In the genomic region with DNA sequence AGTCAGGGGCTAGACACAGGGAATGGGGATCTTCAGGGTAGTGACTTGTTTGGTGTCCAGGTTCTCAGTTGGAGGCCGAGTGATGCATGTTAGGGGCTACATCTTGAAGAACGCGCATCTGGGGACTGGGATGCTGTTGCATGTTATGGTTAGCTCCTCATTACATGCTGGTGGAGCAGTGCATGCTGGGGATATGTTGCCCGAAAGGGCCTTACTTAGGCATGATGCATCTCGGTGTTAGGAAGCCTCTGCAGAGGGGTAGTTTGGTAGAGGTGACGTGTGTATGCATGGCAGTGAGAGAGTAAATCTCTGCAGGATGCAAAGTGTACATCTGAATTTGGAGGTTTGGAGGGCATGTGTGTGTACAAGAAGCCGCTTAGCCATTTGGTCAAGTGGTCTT, we compare ENCODE assay signal across 8 cellular contexts. TPM values are rescaled to one million over a fixed set of nuclear protein-coding genes. Genes with fewer than 3 reads are reported as not detected.
A peak's percentile ranks its signal among the peaks of the same experiment; 100 is the strongest.
DNase-seq lines count a peak whose midpoint lies in the region; ATAC-seq and TF ChIP-seq lines count a peak whose summit lies in the region.

No MANE protein-coding gene starts in this region.

- H3K4me3 Mint-ChIP-seq in activated T-cell treated with anti-CD3 and anti-CD28 coated beads, Interleukin-2, amount 50 U/mL, for 24 hours, result peak overlapping the region; percentile 88

- H3K9me3 Mint-ChIP-seq in activated T-cell treated with anti-CD3 and anti-CD28 coated beads, Interleukin-2, amount 50 U/mL, for 24 hours, result no peaks in the 10 kb centered on the region
- H3K9me3 Mint-ChIP-seq in activated naive CD4-positive, alpha-beta T cell treated with anti-CD3 and anti-CD28 coated beads, Interleukin-2, amount 50 U/mL, for 72 hours, result no peaks in the 10 kb centered on the region

- H3K9me3 ChIP-seq in iPS-20b (ENCODE audit: insufficient read depth, low read depth, low read length) (no peaks in the 10 kb centered on the region), suprapubic skin (no peaks in the 10 kb centered on the region)

- peak overlapping the region; percentile 95 for H3K27ac Mint-ChIP-seq in activated T-cell treated with anti-CD3 and anti-CD28 coated beads, Interleukin-2, amount 50 U/mL, for 24 hours
- H3K27ac Mint-ChIP-seq in activated naive CD4-positive, alpha-beta T cell treated with anti-CD3 and anti-CD28 coated beads, Interleukin-2, amount 50 U/mL, for 72 hours, result peak overlapping the region; percentile 77 to 95

- H3K4me3 ChIP-seq in iPS-20b (ENCODE audit: low read length), result peak overlapping the region; percentile 97; the same call in 1 of the 2 replicates
- H3K4me3 ChIP-seq in suprapubic skin, result peak overlapping the region; percentile 78

- no peak for ATAC-seq in activated naive CD4-positive, alpha-beta T cell treated with anti-CD3 and anti-CD28 coated beads, Interleukin-2, amount 50 U/mL, for 72 hours

- WGBS in suprapubic skin, result 79% methylated on average over 7 of the region's 7 CpGs

- TF ChIP-seq POLR2A in suprapubic skin (IDR thresholded peaks at IDR 0.05), result no peak

- TF ChIP-seq CTCF in suprapubic skin (IDR thresholded peaks at IDR 0.05), result no peak

- peaks cover 57% of the 10 kb centered on the region for H3K36me3 ChIP-seq in iPS-20b (ENCODE audit: insufficient read depth, low read depth, low read length)
- peaks cover 25% of the 10 kb centered on the region for H3K36me3 ChIP-seq in suprapubic skin

- TF ChIP-seq EP300 in suprapubic skin (IDR thresholded peaks at IDR 0.05), result no peak

- peaks cover 53% of the 10 kb centered on the region for H3K4me1 Mint-ChIP-seq in activated T-cell treated with anti-CD3 and anti-CD28 coated beads, Interleukin-2, amount 50 U/mL, for 24 hours (ENCODE audit: low read depth)

- peak overlapping the region; percentile 94; the same call in 1 of the 2 replicates for H3K9ac ChIP-seq in iPS-20b (ENCODE audit: low read depth, low read length)

- no peaks in the 10 kb centered on the region for H3K4me1 ChIP-seq in iPS-20b (ENCODE audit: insufficient read depth, low read length)
- H3K4me1 ChIP-seq in suprapubic skin, result peaks cover 69% of the 10 kb centered on the region

- no peak for DNase-seq in activated T-cell treated with anti-CD3 and anti-CD28 coated beads, Interleukin-2, amount 50 U/mL, for 24 hours
- DNase-seq in activated T-cell treated with anti-CD3 and anti-CD28 coated beads, Interleukin-2, amount 50 U/mL, for 48 hours, result no peak
- no peak for DNase-seq in activated naive CD4-positive, alpha-beta T cell treated with anti-CD3 and anti-CD28 coated beads, Interleukin-2, amount 50 U/mL, for 72 hours (ENCODE audit: low spot score in 2 of 2)
- DNase-seq in suprapubic skin (ENCODE audit: low spot score in 2 of 2), result no peak
- DNase-seq in NCI-H1417 (lab: John Stamatoyannopoulos, UW), result no peak
- DNase-seq in DMS53 (lab: John Stamatoyannopoulos, UW), result no peak
- no peak for DNase-seq in retina

- peaks cover 63% of the 10 kb centered on the region for H3K36me3 Mint-ChIP-seq in activated T-cell treated with anti-CD3 and anti-CD28 coated beads, Interleukin-2, amount 50 U/mL, for 24 hours (ENCODE audit: low read depth)
- peaks cover 32 to 41% of the 10 kb centered on the region in 2 donors for H3K36me3 Mint-ChIP-seq in activated naive CD4-positive, alpha-beta T cell treated with anti-CD3 and anti-CD28 coated beads, Interleukin-2, amount 50 U/mL, for 72 hours

- no peak overlapping the region for H3K27ac ChIP-seq in iPS-20b (ENCODE audit: low read length)
- peak overlapping the region; percentile 99 for H3K27ac ChIP-seq in suprapubic skin

- no peaks in the 10 kb centered on the region for H3K27me3 Mint-ChIP-seq in activated T-cell treated with anti-CD3 and anti-CD28 coated beads, Interleukin-2, amount 50 U/mL, for 24 hours

- no peaks in the 10 kb centered on the region for H3K27me3 ChIP-seq in iPS-20b (ENCODE audit: insufficient read depth, low read length)
- no peaks in the 10 kb centered on the region for H3K27me3 ChIP-seq in suprapubic skin

RNA-seq across cellular contexts. Expression of gene EIF4G1, which starts 2.4 kb away (rescaled TPM):
- total RNA-seq in activated naive CD4-positive, alpha-beta T cell treated with anti-CD3 and anti-CD28 coated beads, Interleukin-2, amount 50 U/mL, for 72 hours, result 100 to 1,000 TPM; 256 to 376 TPM
- 100 to 1,000 TPM; 382 to 463 (median 418) TPM for total RNA-seq in suprapubic skin

RNA-seq across cellular contexts. Expression of gene PSMD2, which starts 17.8 kb away (rescaled TPM):
- 100 to 1,000 TPM; 241 to 252 TPM for total RNA-seq in activated naive CD4-positive, alpha-beta T cell treated with anti-CD3 and anti-CD28 coated beads, Interleukin-2, amount 50 U/mL, for 72 hours
- 100 to 1,000 TPM; 118 to 221 (median 197) TPM for total RNA-seq in suprapubic skin

RNA-seq across cellular contexts. Expression of gene FAM131A, which starts 20.6 kb away (rescaled TPM):
- 1 to 10 TPM; 4.1 to 6.8 TPM for total RNA-seq in activated naive CD4-positive, alpha-beta T cell treated with anti-CD3 and anti-CD28 coated beads, Interleukin-2, amount 50 U/mL, for 72 hours
- 10 to 100 TPM; 54.4 to 77.9 (median 65.3) TPM for total RNA-seq in suprapubic skin

RNA-seq across cellular contexts. Expression of gene ECE2, which starts 41.0 kb away (rescaled TPM):
- total RNA-seq in activated naive CD4-positive, alpha-beta T cell treated with anti-CD3 and anti-CD28 coated beads, Interleukin-2, amount 50 U/mL, for 72 hours, result under 1 TPM in 1 of 2 donors, not detected in 1; 0.18 TPM
- total RNA-seq in suprapubic skin, result not detected

RNA-seq across cellular contexts. Expression of gene CLCN2, which starts 44.6 kb away (rescaled TPM):
- total RNA-seq in activated naive CD4-positive, alpha-beta T cell treated with anti-CD3 and anti-CD28 coated beads, Interleukin-2, amount 50 U/mL, for 72 hours, result 10 to 100 TPM in 1 of 2 donors, 1 to 10 TPM in 1; 6.5 to 13.9 TPM
- 1 to 10 TPM; 2.1 to 7.9 (median 3.5) TPM for total RNA-seq in suprapubic skin

Comparison
In these comparisons a context has a peak if more than half of its experiments do, and no peak if none do; other contexts are left out.
1. RNA of gene FAM131A, which starts 20.6 kb away (total RNA-seq): 54.4 to 77.9 TPM in suprapubic skin; 4.1 to 6.8 TPM in activated naive CD4-positive, alpha-beta T cell treated with anti-CD3 and anti-CD28 coated beads, Interleukin-2, amount 50 U/mL, for 72 hours; every median in the first group is over 4 times any median in the second.